13 cellular contexts compared by ENCODE assay signal in genomic region chr16:89471225-89471624, GRCh38. TPM values are rescaled to one million over a fixed set of nuclear protein-coding genes. Genes with fewer than 3 reads are reported as not detected.
DNase-seq lines count a peak whose midpoint lies in the region; ATAC-seq and TF ChIP-seq lines count a peak whose summit lies in the region.
"Had no signal": no experiment of that assay in that cellular context is flagged by ENCODE, and none has a peak within 500 bp of the region (broad histone marks: within the 10 kb centered on the region; RNA-seq: fewer than 3 reads in every experiment).

No MANE protein-coding gene starts in this region.

- peaks cover 4 to 16% of the 10 kb centered on the region in 2 donors for H3K36me3 Mint-ChIP-seq in CD4-positive, alpha-beta memory T cell

- no peaks in the 10 kb centered on the region for H3K27me3 Mint-ChIP-seq in CD4-positive, alpha-beta memory T cell

- H3K4me3 Mint-ChIP-seq in CD4-positive, alpha-beta memory T cell: peak overlapping the region in 7 of 8 donors; percentile 32 to 84 (median 55)

- H3K27me3 ChIP-seq in CD4-positive, alpha-beta memory T cell (ENCODE audit: insufficient read depth, low read length): no peaks in the 10 kb centered on the region
- H3K27me3 ChIP-seq: esophagus muscularis mucosa had no signal

- DNase-seq in CD4-positive, alpha-beta memory T cell: no peak
- DNase-seq in RPMI7951 (ENCODE audit: low read depth) (peak; percentile 62), epithelial cell of esophagus (ENCODE audit: low read depth) (peak; percentile 84), non-pigmented ciliary epithelial cell (ENCODE audit: low read depth) (peak; percentile 64), substantia nigra (lab: John Stamatoyannopoulos, UW) (no peak), NCI-H146 (lab: John Stamatoyannopoulos, UW) (no peak)
- DNase-seq: activated naive CD4-positive, alpha-beta T cell; GOT3; stimulated activated CD4-positive, alpha-beta T cell treated with anti-CD3 and anti-CD28 coated beads, Interleukin-12 subunit alpha, Interleukin-12 subunit beta, amount 100 ng/mL, for 4 hours; stimulated activated naive CD4-positive, alpha-beta T cell treated with Interleukin-2 at 50 U/mL for 16 hours had no signal

- H3K4me1 Mint-ChIP-seq in CD4-positive, alpha-beta memory T cell: peaks cover 60 to 96% (median 82%) of the 10 kb centered on the region in 4 donors

- ATAC-seq in HG03139 (IDR thresholded peaks at IDR 0.05; ENCODE audit: unreplicated experiment): no peak
- ATAC-seq in HG03520 (IDR thresholded peaks at IDR 0.05; ENCODE audit: unreplicated experiment): no peak

- POLR2A ChIA-PET in CD4-positive, alpha-beta memory T cell (lab: Charles Lee; ENCODE audit: partially characterized antibody): interaction anchor here (0.8 to 4.7 kb wide), 3 partner anchors 10 to 18 kb away, joined by 3 to 29 read pairs (median 4); no protein-coding TSS in a partner anchor

- CTCF ChIA-PET in CD4-positive, alpha-beta memory T cell (lab: Charles Lee; ENCODE audit: partially characterized antibody): interaction anchor here (1.1 to 1.8 kb wide), 5 partner anchors 10 to 182 kb away, joined by 3 to 6 read pairs (median 3); no protein-coding TSS in a partner anchor

- no peak for TF ChIP-seq CTCF in epithelial cell of esophagus (IDR thresholded peaks at IDR 0.05; ENCODE audit: insufficient read depth, low read depth, low read length, missing control alignments)

- H3K9me3 Mint-ChIP-seq in CD4-positive, alpha-beta memory T cell: no peaks in the 10 kb centered on the region

- peak overlapping the region in 6 of 7 donors; percentile 42 to 88 (median 76) for H3K27ac Mint-ChIP-seq in CD4-positive, alpha-beta memory T cell

- H3K4me3 ChIP-seq in CD4-positive, alpha-beta memory T cell (ENCODE audit: low read length in 2 of 2): no peak overlapping the region
- no peak overlapping the region for H3K4me3 ChIP-seq in epithelial cell of esophagus (ENCODE audit: low read length)
- H3K4me3 ChIP-seq: esophagus muscularis mucosa had no signal

- no peak overlapping the region for H3K27ac ChIP-seq in CD4-positive, alpha-beta memory T cell (ENCODE audit: low read depth, low read length)
- no peak overlapping the region for H3K27ac ChIP-seq in substantia nigra (ENCODE audit: low read depth, low read length, poor library complexity, severe bottlenecking)
- H3K27ac ChIP-seq: esophagus muscularis mucosa had no signal

- H3K36me3 ChIP-seq in CD4-positive, alpha-beta memory T cell (ENCODE audit: insufficient read depth, low read length): no peaks in the 10 kb centered on the region

- H3K4me1 ChIP-seq in CD4-positive, alpha-beta memory T cell (ENCODE audit: insufficient read depth, low read length): peaks cover 95% of the 10 kb centered on the region

- H3K9me3 ChIP-seq in CD4-positive, alpha-beta memory T cell (ENCODE audit: control insufficient read depth in 1 of 2, low read length in 2 of 2): no peaks in the 10 kb centered on the region
- H3K9me3 ChIP-seq: esophagus muscularis mucosa had no signal

- intact Hi-C loops in CD4-positive, alpha-beta memory T cell (cut with micrococcal nuclease): no loop called here

RNA-seq across cellular contexts. Expression of gene ANKRD11, which starts 19.1 kb away (rescaled TPM):
- 100 to 1,000 TPM; 229 to 246 TPM for total RNA-seq in CD4-positive, alpha-beta memory T cell
- polyA plus RNA-seq in CD4-positive, alpha-beta memory T cell: 10 to 100 TPM in 1 of 2 donors, 1 to 10 TPM in 1; 3.9 to 49.7 TPM
- total RNA-seq in RPMI7951 (2014; rRNA removed; shearing (Covaris generic)): 31.2 and 38.4 TPM in 2 replicates

RNA-seq across cellular contexts. Expression of gene SPG7, which starts 37.0 kb away (rescaled TPM):
- 100 to 1,000 TPM; 157 to 160 TPM for total RNA-seq in CD4-positive, alpha-beta memory T cell
- polyA plus RNA-seq in CD4-positive, alpha-beta memory T cell: 10 to 100 TPM; 46.4 to 48.5 TPM
- 50.3 and 79.9 TPM in 2 replicates for total RNA-seq in RPMI7951 (2014; rRNA removed; shearing (Covaris generic))

Comparison
In these comparisons a context has a peak if more than half of its experiments do, and no peak if none do; other contexts are left out.
1. DNase-seq: peak in RPMI7951 (single experiment), epithelial cell of esophagus (single experiment) and non-pigmented ciliary epithelial cell (single experiment); none in CD4-positive, alpha-beta memory T cell (0 of 5), substantia nigra (0 of 49) and NCI-H146 (single experiment).